Comparison of ENCODE assay signal across 22 cellular contexts in the genomic region with DNA sequence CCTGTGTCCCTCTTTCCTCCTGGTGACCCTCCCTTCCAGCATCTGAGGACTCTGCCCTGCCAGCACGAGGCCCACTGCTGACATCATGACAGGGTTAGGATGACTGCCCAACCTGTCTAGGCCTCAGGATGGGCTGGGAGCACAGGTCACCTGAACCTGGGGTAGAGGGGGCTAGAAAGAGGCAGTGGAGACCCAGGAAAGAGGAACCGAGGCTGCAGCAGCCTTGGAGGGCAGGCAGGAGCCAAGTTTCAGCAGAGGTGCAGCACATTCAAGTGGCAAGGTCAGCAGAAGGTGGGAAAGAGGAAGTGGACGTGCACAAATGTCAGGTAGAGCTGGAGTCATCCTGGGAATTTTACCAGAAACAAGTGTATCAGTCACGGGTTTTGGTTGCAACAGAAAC. TPM values are rescaled to one million over a fixed set of nuclear protein-coding genes. Genes with fewer than 3 reads are reported as not detected.
A peak's percentile ranks its signal among the peaks of the same experiment; 100 is the strongest.
DNase-seq lines count a peak whose midpoint lies in the region; ATAC-seq, FAIRE-seq and TF ChIP-seq lines count a peak whose summit lies in the region.
"Had no signal": no experiment of that assay in that cellular context is flagged by ENCODE, and none has a peak within 500 bp of the region (broad histone marks: within the 10 kb centered on the region; RNA-seq: fewer than 3 reads in every experiment).

No MANE protein-coding gene starts in this region.

- H3K9me3 Mint-ChIP-seq in activated T-helper 17 cell treated with anti-CD3 and anti-CD28 coated beads, Interleukin-2, amount 50 U/mL, for 72 hours, result no peaks in the 10 kb centered on the region
- no peaks in the 10 kb centered on the region for H3K9me3 Mint-ChIP-seq in endothelial cell (ENCODE audit: unreplicated experiment)

- no peaks in the 10 kb centered on the region for H3K27me3 ChIP-seq in sigmoid colon

- no peaks in the 10 kb centered on the region for H3K27me3 Mint-ChIP-seq in activated T-helper 17 cell treated with anti-CD3 and anti-CD28 coated beads, Interleukin-2, amount 50 U/mL, for 72 hours
- peaks cover 3% of the 10 kb centered on the region for H3K27me3 Mint-ChIP-seq in endothelial cell (ENCODE audit: unreplicated experiment)

- no peak for TF ChIP-seq POLR2A in GM12891 (IDR thresholded peaks at IDR 0.05; ENCODE audit: low read depth, low read length)
- no peak for TF ChIP-seq POLR2A in sigmoid colon (IDR thresholded peaks at IDR 0.05)

- no peak for TF ChIP-seq CTCF in sigmoid colon (IDR thresholded peaks at IDR 0.05)
- no peak for TF ChIP-seq CTCF in endothelial cell (IDR thresholded peaks at IDR 0.05; ENCODE audit: unreplicated experiment)

- no peaks in the 10 kb centered on the region for H3K4me1 Mint-ChIP-seq in activated T-helper 17 cell treated with anti-CD3 and anti-CD28 coated beads, Interleukin-2, amount 50 U/mL, for 72 hours
- H3K4me1 Mint-ChIP-seq in endothelial cell (ENCODE audit: unreplicated experiment), result peaks cover 3% of the 10 kb centered on the region

- no peak for TF ChIP-seq EP300 in sigmoid colon (IDR thresholded peaks at IDR 0.05)

- H3K36me3 ChIP-seq in sigmoid colon, result no peaks in the 10 kb centered on the region
- H3K36me3 ChIP-seq: HAP-1 had no signal

- peak overlapping the region; percentile 42 for H3K27ac Mint-ChIP-seq in activated T-helper 17 cell treated with anti-CD3 and anti-CD28 coated beads, Interleukin-2, amount 50 U/mL, for 72 hours
- no peak overlapping the region for H3K27ac Mint-ChIP-seq in endothelial cell (ENCODE audit: unreplicated experiment)

- no peak overlapping the region for H3K27ac ChIP-seq in sigmoid colon
- H3K27ac ChIP-seq: C4-2B, HL-60, SK-N-MC had no signal

- 53 to 73% methylated on average over 4 of the region's 4 CpGs for WGBS in sigmoid colon, 2 donors

- no peak overlapping the region for H3K4me3 Mint-ChIP-seq in activated T-helper 17 cell treated with anti-CD3 and anti-CD28 coated beads, Interleukin-2, amount 50 U/mL, for 72 hours
- H3K4me3 Mint-ChIP-seq in endothelial cell (ENCODE audit: unreplicated experiment), result no peak overlapping the region

- intact Hi-C loops in sigmoid colon (cut with DNase I) (no loop called here), left cardiac atrium (cut with DNase I) (no loop called here)

- H3K36me3 Mint-ChIP-seq in activated T-helper 17 cell treated with anti-CD3 and anti-CD28 coated beads, Interleukin-2, amount 50 U/mL, for 72 hours (ENCODE audit: low read depth), result no peaks in the 10 kb centered on the region
- no peaks in the 10 kb centered on the region for H3K36me3 Mint-ChIP-seq in endothelial cell (ENCODE audit: low read depth, unreplicated experiment)

- DNase-seq in GM12891 (ENCODE audit: insufficient read length, low spot score) (no peak), kidney tubule cell (ENCODE audit: low spot score) (peak; percentile 52), sigmoid colon (peak; percentile 38), endothelial cell (ENCODE audit: low spot score) (no peak), NCI-H1092 treated with DMSO at 0.1 percent for 48 hours (lab: John Stamatoyannopoulos, UW) (no peak), left cardiac atrium (no peak)
- DNase-seq in activated CD4-positive, alpha-beta T cell treated with anti-CD3 and anti-CD28 coated beads for 1 hour, result no peak
- DNase-seq: DMS 273 treated with DMSO at 0.1 percent for 48 hours, EL, NCI-H1436 treated with DMSO at 0.1 percent for 48 hours, NCI-H2081, NCI-H510A, NCI-H774, PC-3 had no signal

- H3K4me1 ChIP-seq in sigmoid colon, result peaks cover 0 to 13% (median 12%) of the 10 kb centered on the region in 4 donors
- H3K4me1 ChIP-seq: HAP-1 had no signal

- no peak for FAIRE-seq in GM12891 (lab: Jason Lieb, UNC)
- FAIRE-seq: A204.1, HTR-8/SVneo had no signal

- no peak overlapping the region for H3K4me3 ChIP-seq in sigmoid colon
- H3K4me3 ChIP-seq: HAP-1, SK-N-MC had no signal

- no peaks in the 10 kb centered on the region for H3K9me3 ChIP-seq in sigmoid colon
- H3K9me3 ChIP-seq: HAP-1 had no signal

- no peak for ATAC-seq in activated T-helper 17 cell treated with anti-CD3 and anti-CD28 coated beads, Interleukin-2, amount 50 U/mL, for 72 hours (replicated peaks)
- ATAC-seq in left cardiac atrium, result no peak
- ATAC-seq: PC-3, Right ventricle myocardium inferior had no signal

TF ChIP-seq in GM12891, 5 proteins besides CTCF, POLR2A, EP300 and RAD21:
- TF ChIP-seq TAF1 (IDR thresholded peaks at IDR 0.05; ENCODE audit: low read depth, low read length) (no peak), PAX5 (IDR thresholded peaks at IDR 0.05; ENCODE audit: insufficient read depth, low read length, severe bottlenecking) (no peak), SPI1 (IDR thresholded peaks at IDR 0.05; ENCODE audit: low read depth, low read length) (peak; percentile 73), POLR2AphosphoS5 (IDR thresholded peaks at IDR 0.05; ENCODE audit: low read depth, low read length) (no peak)

RNA-seq across cellular contexts. Expression of a gene that starts 13.7 kb away (rescaled TPM):
- 38.2 TPM for polyA plus RNA-seq in GM12891 (2012; ENCODE audit: low read depth, missing spikeins)
- 100 to 1,000 TPM in 1 of 2 donors, 10 to 100 TPM in 1; 68.5 to 107 TPM for total RNA-seq in activated T-helper 17 cell treated with anti-CD3 and anti-CD28 coated beads, Interleukin-2, amount 50 U/mL, for 72 hours
- total RNA-seq in sigmoid colon, result 100 to 1,000 TPM in 2 of 4 donors, 10 to 100 TPM in 2; 92.0 to 116 (median 98.9) TPM
- 10 to 100 TPM; 57.1 to 78.8 (median 67.1) TPM for polyA plus RNA-seq in sigmoid colon
- total RNA-seq in endothelial cell (ENCODE audit: unreplicated experiment), result 130 TPM
- 100 to 1,000 TPM in 1 of 2 donors, 10 to 100 TPM in 1; 93.8 to 108 TPM for total RNA-seq in left cardiac atrium

RNA-seq across cellular contexts. Expression of a gene that starts 37.9 kb away (rescaled TPM):
- polyA plus RNA-seq in GM12891 (2012; ENCODE audit: low read depth, missing spikeins), result 0.24 TPM
- 1 to 10 TPM; 3.0 to 3.4 TPM for total RNA-seq in activated T-helper 17 cell treated with anti-CD3 and anti-CD28 coated beads, Interleukin-2, amount 50 U/mL, for 72 hours
- total RNA-seq in sigmoid colon (10 to 100 TPM in 1 of 4 donors, 1 to 10 TPM in 3; 5.7 to 12.5 (median 8.1) TPM), endothelial cell (ENCODE audit: unreplicated experiment) (78.1 TPM), left cardiac atrium (1 to 10 TPM; 3.0 to 5.3 TPM)
- 1 to 10 TPM in 2 of 3 donors, under 1 TPM in 1; 0.69 to 3.4 (median 1.8) TPM for polyA plus RNA-seq in sigmoid colon

Comparison
In these comparisons a context has a peak if more than half of its experiments do, and no peak if none do; other contexts are left out.
1. DNase-seq: peak in kidney tubule cell (single experiment) and sigmoid colon (single experiment); none in GM12891 (single experiment), activated CD4-positive, alpha-beta T cell treated with anti-CD3 and anti-CD28 coated beads for 1 hour (single experiment), endothelial cell (single experiment), NCI-H1092 treated with DMSO at 0.1 percent for 48 hours (single experiment) and left cardiac atrium (single experiment).